8 cellular contexts compared by ENCODE assay signal in genomic region chr17:80826955-80827645, GRCh38.
A peak's percentile ranks its signal among the peaks of the same experiment; 100 is the strongest.
DNase-seq lines count a peak whose midpoint lies in the region; ATAC-seq and TF ChIP-seq lines count a peak whose summit lies in the region.

No MANE protein-coding gene starts in this region.

- no peaks in the 10 kb centered on the region for H3K9me3 ChIP-seq in A673 (ENCODE audit: low read depth, low read length, poor library complexity, severe bottlenecking)
- no peaks in the 10 kb centered on the region for H3K9me3 ChIP-seq in right cardiac atrium (ENCODE audit: control insufficient read depth, low read length)

- H3K4me1 ChIP-seq in A673 (ENCODE audit: insufficient read depth, low read length, poor library complexity, severe bottlenecking) (peaks cover 38% of the 10 kb centered on the region), right cardiac atrium (ENCODE audit: control insufficient read depth, insufficient read depth, low read length) (no peaks in the 10 kb centered on the region)

- CTCF ChIA-PET in A673 (lab: Charles Lee): no interaction called here

- H3K27ac Mint-ChIP-seq in activated naive CD4-positive, alpha-beta T cell treated with anti-CD3 and anti-CD28 coated beads, Interleukin-2, amount 50 U/mL, for 72 hours: peak overlapping the region; percentile 82 to 94

- H3K36me3 ChIP-seq in A673 (ENCODE audit: insufficient read depth, low read length, poor library complexity, severe bottlenecking): no peaks in the 10 kb centered on the region

- POLR2A ChIA-PET in A673 (lab: Charles Lee; ENCODE audit: low non-redundant PET): no interaction called here

- 62% methylated on average over 20 of the region's 20 CpGs for WGBS in right cardiac atrium

- intact Hi-C loops in A673 (cut with micrococcal nuclease; ENCODE audit: unreplicated experiment) (no loop called here), right cardiac atrium (cut with DNase I) (no loop called here)

- ATAC-seq in activated naive CD4-positive, alpha-beta T cell treated with anti-CD3 and anti-CD28 coated beads, Interleukin-2, amount 50 U/mL, for 72 hours: peak; percentile 73 to 90
- ATAC-seq in right cardiac atrium: peak; percentile 62 to 84
- ATAC-seq in GM18511 (IDR thresholded peaks at IDR 0.05; ENCODE audit: unreplicated experiment): no peak

- no peak overlapping the region for H3K4me3 ChIP-seq in A673 (ENCODE audit: low read depth, low read length, poor library complexity, severe bottlenecking)
- no peak overlapping the region for H3K4me3 ChIP-seq in right cardiac atrium (ENCODE audit: low read length)

- 0 out of 2 replicates have a peak, but pooled peaks have one; percentile 14 for TF ChIP-seq CTCF in A673 (conservative IDR thresholded peaks at IDR 0.05; ENCODE audit: low read depth, low read length)

- H3K36me3 Mint-ChIP-seq in activated naive CD4-positive, alpha-beta T cell treated with anti-CD3 and anti-CD28 coated beads, Interleukin-2, amount 50 U/mL, for 72 hours: peaks cover 23 to 36% of the 10 kb centered on the region in 2 donors

- peak; percentile 88 for DNase-seq in A673 (ENCODE audit: low spot score)
- peak; percentile 95 for DNase-seq in HPDE6-E6E7 (ENCODE audit: extremely low spot score)
- peak in 1 of 2 donors; percentile 83 for DNase-seq in activated naive CD4-positive, alpha-beta T cell treated with anti-CD3 and anti-CD28 coated beads, Interleukin-2, amount 50 U/mL, for 72 hours (ENCODE audit: low spot score in 2 of 2)
- peak; percentile 77 to 86 (median 83) for DNase-seq in right cardiac atrium
- peak; percentile 84 for DNase-seq in smooth muscle cell of the brain vasculature (ENCODE audit: low read depth, low spot score)
- DNase-seq in germinal center (ENCODE audit: low spot score): no peak
- DNase-seq in cortex of kidney (lab: John Stamatoyannopoulos, UW): no peak

- H3K9me3 Mint-ChIP-seq in activated naive CD4-positive, alpha-beta T cell treated with anti-CD3 and anti-CD28 coated beads, Interleukin-2, amount 50 U/mL, for 72 hours: no peaks in the 10 kb centered on the region

- no TSS peak for BruUV-seq in A673 (replicated peaks; lab: Mats Ljungman, UMichigan)

- H3K27me3 ChIP-seq in A673 (replicated peaks; ENCODE audit: insufficient read depth, low read depth, low read length, poor library complexity) (no peaks in the 10 kb centered on the region), right cardiac atrium (ENCODE audit: control insufficient read depth, insufficient read depth) (no peaks in the 10 kb centered on the region)

- H3K27ac ChIP-seq in A673 (ENCODE audit: low read depth, low read length, poor library complexity, severe bottlenecking) (peak overlapping the region; percentile 26), right cardiac atrium (ENCODE audit: low read length) (no peak overlapping the region)

Comparison
In these comparisons a context has a peak if more than half of its experiments do, and no peak if none do; other contexts are left out.
1. DNase-seq: peak in A673 (single experiment), HPDE6-E6E7 (single experiment), right cardiac atrium (3 of 3) and smooth muscle cell of the brain vasculature (single experiment); none in germinal center (single experiment) and cortex of kidney (single experiment).